ENCODE assay signal across 13 cellular contexts in the genomic region with DNA sequence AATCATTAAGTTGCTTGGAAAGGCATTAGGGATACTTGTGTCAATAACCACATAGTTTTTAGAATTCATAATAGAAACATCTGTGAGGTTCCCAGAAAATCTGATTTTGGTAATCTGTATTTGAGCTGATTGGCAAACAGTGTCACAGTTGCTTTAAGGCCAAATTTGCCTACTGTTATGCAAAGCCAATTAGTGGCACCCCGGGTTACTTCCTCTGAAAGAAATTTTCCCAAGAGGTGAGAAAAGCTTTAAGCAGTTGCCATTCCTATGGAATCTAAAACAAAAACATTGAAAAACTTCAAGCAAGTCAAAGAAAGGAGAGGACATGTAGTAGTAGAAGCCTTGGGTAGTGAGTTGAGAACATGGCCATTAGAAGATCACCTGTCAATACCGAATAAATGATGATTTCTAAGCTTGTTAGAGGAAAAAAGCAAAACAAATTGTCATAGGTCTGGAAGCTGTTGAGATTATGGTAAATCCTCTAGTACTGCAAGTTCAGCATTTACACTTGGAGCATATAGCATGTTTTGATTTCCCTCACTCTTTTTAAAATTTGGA.
"Had no signal": no experiment of that assay in that cellular context is flagged by ENCODE, and none has a peak within 500 bp of the region (broad histone marks: within the 10 kb centered on the region; RNA-seq: fewer than 3 reads in every experiment).

No MANE protein-coding gene starts in this region.

- H3K27me3 ChIP-seq: left lung, ovary, testis had no signal

- H3K36me3 ChIP-seq: left lung, ovary had no signal

- H3K27ac ChIP-seq: epithelial cell of prostate, left lung, ovary, testis had no signal

- DNase-seq: activated CD4-positive, alpha-beta T cell treated with anti-CD3 and anti-CD28 coated beads, Interleukin-2, amount 10 ng/mL, durations not matched to agents 7 days and 5 days; activated CD4-positive, CD25-positive, alpha-beta regulatory T cell; amniotic stem cell; cortex of kidney; effector CD8-positive, alpha-beta T cell; hypothalamus; left lung; ovary; stimulated activated CD4-positive, alpha-beta T cell treated with anti-CD3 and anti-CD28 coated beads, Interleukin-4, amount 100 ng/mL, for 1 hour; stimulated activated CD8-positive, alpha-beta memory T cell treated with anti-CD3 and anti-CD28 coated beads, Interleukin-4, amount 100 ng/mL, for 48 hours; testis had no signal

- ATAC-seq: left lung; natural killer cell treated with Interleukin-12 subunit alpha and Interleukin-12 subunit beta and Interleukin-15 and Interleukin-18, amount 100 ng/mL, for 72 hours had no signal

- H3K4me1 ChIP-seq: left lung, testis had no signal

- H3K9me3 ChIP-seq: ovary, testis had no signal

- H3K4me3 ChIP-seq: left lung, ovary, testis had no signal
